Comparison of ENCODE assay signal across 13 cellular contexts in genomic region chr14:51783765-51784164, GRCh38.
DNase-seq lines count a peak whose midpoint lies in the region; ATAC-seq and TF ChIP-seq lines count a peak whose summit lies in the region.
"Had no signal": no experiment of that assay in that cellular context is flagged by ENCODE, and none has a peak within 500 bp of the region (broad histone marks: within the 10 kb centered on the region; RNA-seq: fewer than 3 reads in every experiment).

No MANE protein-coding gene starts in this region.

- H3K4me2 ChIP-seq in GM23338, result no peak overlapping the region

- H3K9me2 ChIP-seq in GM23338 (ENCODE audit: insufficient read depth), result no peaks in the 10 kb centered on the region

- no peaks in the 10 kb centered on the region for H3F3A ChIP-seq in GM23338 (replicated peaks; ENCODE audit: low read depth)

- no peak for TF ChIP-seq CTCF in fibroblast of the aortic adventitia (IDR thresholded peaks at IDR 0.05; ENCODE audit: insufficient read depth, low read length)
- TF ChIP-seq CTCF in GM23338 (conservative IDR thresholded peaks at IDR 0.05; ENCODE audit: low read depth in 2 of 2), result no peak

- H3K36me3 ChIP-seq in GM23338 (ENCODE audit: insufficient read depth), result peaks cover 3% of the 10 kb centered on the region; the same call in 1 of the 2 replicates
- H3K36me3 ChIP-seq: prostate gland had no signal

- no peak overlapping the region for H3K4me3 Mint-ChIP-seq in activated naive CD8-positive, alpha-beta T cell treated with anti-CD3 and anti-CD28 coated beads, Interleukin-2, amount 50 U/mL, for 24 hours
- H3K4me3 Mint-ChIP-seq in activated naive CD8-positive, alpha-beta T cell treated with anti-CD3 and anti-CD28 coated beads for 36 hours, result no peak overlapping the region
- no peak overlapping the region for H3K4me3 Mint-ChIP-seq in GM23338
- H3K4me3 Mint-ChIP-seq: brain; stimulated activated naive B cell treated with anti-CD40 and anti-IgM and Interleukin-4, amounts not matched to agents 10 μg/mL and 1 μg/mL and 100 μg/mL, for 72 hours had no signal

- ATAC-seq in activated naive CD8-positive, alpha-beta T cell treated with anti-CD3 and anti-CD28 coated beads, Interleukin-2, amount 50 U/mL, for 24 hours, result peak; percentile 33
- peak; percentile 43 for ATAC-seq in stimulated activated naive CD8-positive, alpha-beta T cell treated with anti-CD3 and anti-CD28 coated beads, Interleukin-15, Interleukin-2, amounts not matched to agents 100 U/mL and 50 U/mL, for 24 hours
- ATAC-seq in GM21825 (IDR thresholded peaks at IDR 0.05; ENCODE audit: unreplicated experiment), result no peak
- no peak for ATAC-seq in GM23338
- ATAC-seq: activated CD4-positive, CD25-positive, alpha-beta regulatory T cell treated with anti-CD3 and anti-CD28 coated beads, Interleukin-2, amount 50 U/mL, for 24 hours; stimulated activated naive B cell treated with anti-CD40 and anti-IgM and Interleukin-4, amounts not matched to agents 10 μg/mL and 1 μg/mL and 100 μg/mL, for 72 hours had no signal

- H3K9me3 Mint-ChIP-seq in activated naive CD8-positive, alpha-beta T cell treated with anti-CD3 and anti-CD28 coated beads, Interleukin-2, amount 50 U/mL, for 24 hours, result peaks cover 23% of the 10 kb centered on the region
- H3K9me3 Mint-ChIP-seq in activated naive CD8-positive, alpha-beta T cell treated with anti-CD3 and anti-CD28 coated beads for 36 hours, result peaks cover 18% of the 10 kb centered on the region
- peaks cover 25% of the 10 kb centered on the region for H3K9me3 Mint-ChIP-seq in GM23338

- no peak overlapping the region for H3K27ac ChIP-seq in GM23338 (ENCODE audit: low read depth)
- H3K27ac ChIP-seq: prostate gland had no signal

- no peak overlapping the region for H3K4me3 ChIP-seq in fibroblast of the aortic adventitia (ENCODE audit: low read depth, low read length)
- no peak overlapping the region for H3K4me3 ChIP-seq in GM23338
- H3K4me3 ChIP-seq: prostate gland had no signal

- no peaks in the 10 kb centered on the region for H3K79me2 ChIP-seq in GM23338 (replicated peaks; ENCODE audit: insufficient read depth)

- H3K27ac Mint-ChIP-seq in activated naive CD8-positive, alpha-beta T cell treated with anti-CD3 and anti-CD28 coated beads, Interleukin-2, amount 50 U/mL, for 24 hours, result no peak overlapping the region
- H3K27ac Mint-ChIP-seq in activated naive CD8-positive, alpha-beta T cell treated with anti-CD3 and anti-CD28 coated beads for 36 hours, result no peak overlapping the region
- no peak overlapping the region for H3K27ac Mint-ChIP-seq in GM23338
- H3K27ac Mint-ChIP-seq: brain; stimulated activated naive B cell treated with anti-CD40 and anti-IgM and Interleukin-4, amounts not matched to agents 10 μg/mL and 1 μg/mL and 100 μg/mL, for 72 hours had no signal

- no peaks in the 10 kb centered on the region for H3K27me3 ChIP-seq in GM23338 (ENCODE audit: insufficient read depth)

- no peaks in the 10 kb centered on the region for H4K20me1 ChIP-seq in GM23338 (replicated peaks; ENCODE audit: insufficient read depth)

- no peak overlapping the region for H2AFZ ChIP-seq in GM23338

- H3K36me3 Mint-ChIP-seq in activated naive CD8-positive, alpha-beta T cell treated with anti-CD3 and anti-CD28 coated beads, Interleukin-2, amount 50 U/mL, for 24 hours (ENCODE audit: low read depth), result peaks cover 7% of the 10 kb centered on the region
- peaks cover 4% of the 10 kb centered on the region for H3K36me3 Mint-ChIP-seq in activated naive CD8-positive, alpha-beta T cell treated with anti-CD3 and anti-CD28 coated beads for 36 hours
- peaks cover 15% of the 10 kb centered on the region for H3K36me3 Mint-ChIP-seq in GM23338 (ENCODE audit: low read depth)
- H3K36me3 Mint-ChIP-seq: brain; stimulated activated naive B cell treated with anti-CD40 and anti-IgM and Interleukin-4, amounts not matched to agents 10 μg/mL and 1 μg/mL and 100 μg/mL, for 72 hours had no signal

- peaks cover 28% of the 10 kb centered on the region for H3K4me1 Mint-ChIP-seq in activated naive CD8-positive, alpha-beta T cell treated with anti-CD3 and anti-CD28 coated beads, Interleukin-2, amount 50 U/mL, for 24 hours
- H3K4me1 Mint-ChIP-seq in activated naive CD8-positive, alpha-beta T cell treated with anti-CD3 and anti-CD28 coated beads for 36 hours, result peaks cover 28% of the 10 kb centered on the region
- H3K4me1 Mint-ChIP-seq in GM23338, result no peaks in the 10 kb centered on the region

- peaks cover 20% of the 10 kb centered on the region for H3K27me3 Mint-ChIP-seq in activated naive CD8-positive, alpha-beta T cell treated with anti-CD3 and anti-CD28 coated beads, Interleukin-2, amount 50 U/mL, for 24 hours
- H3K27me3 Mint-ChIP-seq in activated naive CD8-positive, alpha-beta T cell treated with anti-CD3 and anti-CD28 coated beads for 36 hours, result peaks cover 14% of the 10 kb centered on the region
- no peaks in the 10 kb centered on the region for H3K27me3 Mint-ChIP-seq in GM23338 (ENCODE audit: insufficient read depth, low read depth, poor library complexity)

- H3K4me1 ChIP-seq in GM23338 (ENCODE audit: insufficient read depth), result no peaks in the 10 kb centered on the region; the same call in 1 of the 2 replicates

- no peak for DNase-seq in activated naive CD8-positive, alpha-beta T cell treated with anti-CD3 and anti-CD28 coated beads, Interleukin-2, amount 50 U/mL, for 24 hours
- DNase-seq in activated naive CD8-positive, alpha-beta T cell treated with anti-CD3 and anti-CD28 coated beads for 36 hours, result no peak
- DNase-seq in RKO (ENCODE audit: low spot score) (peak; percentile 29), fibroblast of the aortic adventitia (ENCODE audit: low read depth) (peak; percentile 59), GM23338 (ENCODE audit: low spot score) (no peak), NCI-H82 treated with DMSO at 0.1 percent for 48 hours (lab: John Stamatoyannopoulos, UW; ENCODE audit: unreplicated experiment) (no peak)
- DNase-seq in stimulated activated naive CD8-positive, alpha-beta T cell treated with anti-CD3 and anti-CD28 coated beads, Interleukin-15, Interleukin-2, amounts not matched to agents 100 U/mL and 50 U/mL, for 24 hours, result no peak
- DNase-seq: stimulated activated CD4-positive, alpha-beta T cell treated with anti-CD3 and anti-CD28 coated beads, Interleukin-2, amount 100 ng/mL, for 48 hours; stimulated activated naive B cell treated with anti-CD40 and anti-IgM and Interleukin-4, amounts not matched to agents 10 μg/mL and 1 μg/mL and 100 μg/mL, for 72 hours had no signal

TF ChIP-seq in GM23338, 12 proteins besides CTCF, POLR2A, EP300 and RAD21 (continues in another document):
- TF ChIP-seq ZNF114 (CRISPR knock-in tag; IDR thresholded peaks at IDR 0.05) (no peak), JUNB (IDR thresholded peaks at IDR 0.05; ENCODE audit: unreplicated experiment) (no peak), ZNF462 (CRISPR knock-in tag; IDR thresholded peaks at IDR 0.05) (no peak)

Comparison
In these comparisons a context has a peak if more than half of its experiments do, and no peak if none do; other contexts are left out.
1. ATAC-seq: peak in activated naive CD8-positive, alpha-beta T cell treated with anti-CD3 and anti-CD28 coated beads, Interleukin-2, amount 50 U/mL, for 24 hours (single experiment) and stimulated activated naive CD8-positive, alpha-beta T cell treated with anti-CD3 and anti-CD28 coated beads, Interleukin-15, Interleukin-2, amounts not matched to agents 100 U/mL and 50 U/mL, for 24 hours (single experiment); none in GM21825 (single experiment) and GM23338 (single experiment).
2. DNase-seq: peak in RKO (single experiment) and fibroblast of the aortic adventitia (single experiment); none in activated naive CD8-positive, alpha-beta T cell treated with anti-CD3 and anti-CD28 coated beads, Interleukin-2, amount 50 U/mL, for 24 hours (single experiment), activated naive CD8-positive, alpha-beta T cell treated with anti-CD3 and anti-CD28 coated beads for 36 hours (single experiment), stimulated activated naive CD8-positive, alpha-beta T cell treated with anti-CD3 and anti-CD28 coated beads, Interleukin-15, Interleukin-2, amounts not matched to agents 100 U/mL and 50 U/mL, for 24 hours (single experiment), GM23338 (single experiment) and NCI-H82 treated with DMSO at 0.1 percent for 48 hours (single experiment).